In the genomic region with DNA sequence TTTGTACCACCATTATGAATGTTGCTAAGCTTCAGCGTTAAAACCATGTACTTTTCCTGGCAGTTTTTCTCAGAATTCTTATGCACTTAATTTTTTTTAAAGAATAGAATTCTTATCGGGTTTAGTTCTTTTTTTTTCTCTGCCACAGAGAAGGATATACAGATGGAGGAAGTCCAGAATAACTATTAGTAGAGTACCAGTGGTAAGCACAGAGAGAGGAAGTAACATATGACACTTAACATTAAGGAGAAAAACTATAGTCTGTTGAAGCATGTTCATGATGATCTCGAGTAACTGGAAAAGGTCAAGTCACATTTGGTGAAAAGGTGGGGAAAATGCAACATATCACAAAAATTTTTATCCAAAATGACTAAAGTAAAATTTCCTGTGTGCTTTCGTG, we compare ENCODE assay signal across 28 cellular contexts.
A peak's percentile ranks its signal among the peaks of the same experiment; 100 is the strongest.
DNase-seq lines count a peak whose midpoint lies in the region; ATAC-seq and TF ChIP-seq lines count a peak whose summit lies in the region.
"Had no signal": no experiment of that assay in that cellular context is flagged by ENCODE, and none has a peak within 500 bp of the region (broad histone marks: within the 10 kb centered on the region; RNA-seq: fewer than 3 reads in every experiment).

No MANE protein-coding gene starts in this region.

- CTCF ChIA-PET in CD8-positive, alpha-beta T cell (lab: Charles Lee), result no interaction called here
- CTCF ChIA-PET in activated B cell treated with CpG ODN at 0.5 μM for 24 hours (lab: Charles Lee), result no interaction called here
- CTCF ChIA-PET in activated naive CD4-positive, alpha-beta T cell treated with anti-CD3 and anti-CD28 coated beads for 36 hours (lab: Charles Lee), result no interaction called here

- no peaks in the 10 kb centered on the region for H3K9me2 ChIP-seq in GM23338 (ENCODE audit: insufficient read depth)

- H3K9me3 Mint-ChIP-seq in CD8-positive, alpha-beta T cell, result peaks cover 10% of the 10 kb centered on the region
- H3K9me3 Mint-ChIP-seq in activated B cell treated with CpG ODN at 0.5 μM for 24 hours (peaks cover 7% of the 10 kb centered on the region), GM23338 (peaks cover 6% of the 10 kb centered on the region; the same call in 2 of the 3 replicates)
- peaks cover 6% of the 10 kb centered on the region for H3K9me3 Mint-ChIP-seq in activated naive CD4-positive, alpha-beta T cell treated with anti-CD3 and anti-CD28 coated beads for 36 hours

- H3K9me3 ChIP-seq in CD8-positive, alpha-beta T cell (ENCODE audit: low read length), result no peaks in the 10 kb centered on the region
- H3K9me3 ChIP-seq: BE2C, Caco-2, esophagus squamous epithelium, thoracic aorta had no signal

- no peak for TF ChIP-seq CTCF in CD8-positive, alpha-beta T cell (IDR thresholded peaks at IDR 0.05)
- no peak for TF ChIP-seq CTCF in NB4 (IDR thresholded peaks at IDR 0.05; ENCODE audit: low read depth, low read length)
- no peak for TF ChIP-seq CTCF in activated B cell treated with CpG ODN at 0.5 μM for 24 hours (IDR thresholded peaks at IDR 0.05)
- TF ChIP-seq CTCF in GM23338 (conservative IDR thresholded peaks at IDR 0.05; ENCODE audit: low read depth in 2 of 2), result no peak

- peaks cover 7% of the 10 kb centered on the region for H4K20me1 ChIP-seq in GM23338 (replicated peaks; ENCODE audit: insufficient read depth)

- no peaks in the 10 kb centered on the region for H3K27me3 Mint-ChIP-seq in CD8-positive, alpha-beta T cell (ENCODE audit: low read depth)
- H3K27me3 Mint-ChIP-seq in activated B cell treated with CpG ODN at 0.5 μM for 24 hours (no peaks in the 10 kb centered on the region), GM23338 (ENCODE audit: insufficient read depth, low read depth, poor library complexity) (peaks cover 2% of the 10 kb centered on the region)
- no peaks in the 10 kb centered on the region for H3K27me3 Mint-ChIP-seq in activated naive CD4-positive, alpha-beta T cell treated with anti-CD3 and anti-CD28 coated beads for 36 hours (ENCODE audit: low read depth)
- H3K27me3 Mint-ChIP-seq: stimulated activated naive CD8-positive, alpha-beta T cell treated with anti-CD3 and anti-CD28 coated beads, Interleukin-15, Interleukin-2, amounts not matched to agents 100 ng/mL and 50 ng/mL, for 24 hours; T-cell had no signal

- no peak for ATAC-seq in CD8-positive, alpha-beta T cell
- peak; percentile 57 for ATAC-seq in activated B cell treated with CpG ODN at 0.5 μM for 24 hours (ENCODE audit: low read depth)
- ATAC-seq in GM18505 (IDR thresholded peaks at IDR 0.05; ENCODE audit: unreplicated experiment), result no peak
- no peak for ATAC-seq in GM23338
- ATAC-seq: K562, left colon, PC-3, Right ventricle myocardium inferior, T-cell had no signal

- no peak overlapping the region for H3K4me3 ChIP-seq in CD8-positive, alpha-beta T cell (ENCODE audit: low read depth, low read length)
- H3K4me3 ChIP-seq in NB4 (ENCODE audit: low read depth, low read length) (no peak overlapping the region), GM23338 (no peak overlapping the region)
- H3K4me3 ChIP-seq: esophagus squamous epithelium, hepatocyte, K562, MG63, thoracic aorta had no signal

- no peaks in the 10 kb centered on the region for H3K27me3 ChIP-seq in CD8-positive, alpha-beta T cell (ENCODE audit: insufficient read depth, low read length)
- no peaks in the 10 kb centered on the region for H3K27me3 ChIP-seq in GM23338 (ENCODE audit: insufficient read depth)
- H3K27me3 ChIP-seq: BE2C, esophagus squamous epithelium, hepatocyte, MG63 had no signal

- no peak for DNase-seq in CD8-positive, alpha-beta T cell
- DNase-seq in NB4 (ENCODE audit: low read depth) (peak; percentile 0), activated B cell treated with CpG ODN at 0.5 μM for 24 hours (no peak), pons (ENCODE audit: low spot score) (peak; percentile 30), NCI-H226 (no peak), GM23338 (ENCODE audit: low spot score) (no peak)
- no peak for DNase-seq in activated naive CD4-positive, alpha-beta T cell treated with anti-CD3 and anti-CD28 coated beads for 36 hours
- DNase-seq: activated effector memory CD4-positive, alpha-beta T cell treated with anti-CD3 and anti-CD28 coated beads, Interleukin-2, amount 50 U/mL, for 16 hours; BE2C; Caco-2; central memory CD4-positive, alpha-beta T cell; dermis blood vessel endothelial cell; esophagus squamous epithelium; foreskin melanocyte; left colon; mesendoderm; MG63; NCI-H1436 treated with DMSO at 0.1 percent for 48 hours; NCI-H446 treated with DMSO at 0.1 percent for 48 hours; nucleus accumbens; PC-3; T-cell had no signal

- no peak overlapping the region for H3K4me2 ChIP-seq in GM23338
- H3K4me2 ChIP-seq: hepatocyte had no signal

- peaks cover 18% of the 10 kb centered on the region for H3K36me3 Mint-ChIP-seq in CD8-positive, alpha-beta T cell
- peaks cover 18% of the 10 kb centered on the region for H3K36me3 Mint-ChIP-seq in activated B cell treated with CpG ODN at 0.5 μM for 24 hours (ENCODE audit: low read depth)
- H3K36me3 Mint-ChIP-seq in activated naive CD4-positive, alpha-beta T cell treated with anti-CD3 and anti-CD28 coated beads for 36 hours (ENCODE audit: low read depth), result peaks cover 19% of the 10 kb centered on the region
- H3K36me3 Mint-ChIP-seq in GM23338 (ENCODE audit: low read depth), result peaks cover 9% of the 10 kb centered on the region

- H3K27ac ChIP-seq in CD8-positive, alpha-beta T cell (ENCODE audit: low read depth, low read length), result no peak overlapping the region
- H3K27ac ChIP-seq in GM23338 (ENCODE audit: low read depth), result no peak overlapping the region
- H3K27ac ChIP-seq: esophagus squamous epithelium, hepatocyte, thoracic aorta had no signal

- H3K27ac Mint-ChIP-seq in CD8-positive, alpha-beta T cell, result peak overlapping the region; percentile 7
- H3K27ac Mint-ChIP-seq in activated B cell treated with CpG ODN at 0.5 μM for 24 hours (peak overlapping the region; percentile 25), GM23338 (no peak overlapping the region)
- no peak overlapping the region for H3K27ac Mint-ChIP-seq in activated naive CD4-positive, alpha-beta T cell treated with anti-CD3 and anti-CD28 coated beads for 36 hours
- H3K27ac Mint-ChIP-seq: stimulated activated naive CD8-positive, alpha-beta T cell treated with anti-CD3 and anti-CD28 coated beads, Interleukin-15, Interleukin-2, amounts not matched to agents 100 ng/mL and 50 ng/mL, for 24 hours; T-cell had no signal

- H3F3A ChIP-seq in GM23338 (replicated peaks; ENCODE audit: low read depth), result no peaks in the 10 kb centered on the region

- POLR2A ChIA-PET in CD8-positive, alpha-beta T cell (lab: Charles Lee), result no interaction called here
- POLR2A ChIA-PET in activated B cell treated with CpG ODN at 0.5 μM for 24 hours (lab: Charles Lee), result no interaction called here

- intact Hi-C loops in CD8-positive, alpha-beta T cell (cut with DNase I, micrococcal nuclease), result no loop called here
- intact Hi-C loops in activated B cell treated with CpG ODN at 0.5 μM for 24 hours (cut with micrococcal nuclease), result no loop called here
- intact Hi-C loops in activated naive CD4-positive, alpha-beta T cell treated with anti-CD3 and anti-CD28 coated beads for 36 hours (cut with micrococcal nuclease), result loop anchor here (5.0 kb wide), 1 partner anchor 90 kb away; the partner anchor contains the start of gene PFN2

- no peaks in the 10 kb centered on the region for H3K36me3 ChIP-seq in CD8-positive, alpha-beta T cell (ENCODE audit: insufficient read depth, low read length)
- H3K36me3 ChIP-seq in GM23338 (ENCODE audit: insufficient read depth), result no peaks in the 10 kb centered on the region
- H3K36me3 ChIP-seq: BE2C, thoracic aorta had no signal

- no peaks in the 10 kb centered on the region for H3K4me1 ChIP-seq in CD8-positive, alpha-beta T cell (ENCODE audit: insufficient read depth, low read length)
- H3K4me1 ChIP-seq in GM23338 (ENCODE audit: insufficient read depth), result no peaks in the 10 kb centered on the region
- H3K4me1 ChIP-seq: Caco-2, esophagus squamous epithelium had no signal

- TF ChIP-seq POLR2A in NB4 (IDR thresholded peaks at IDR 0.05; ENCODE audit: extremely low read depth, insufficient read length), result no peak
- no peak for TF ChIP-seq POLR2A in GM18505 (IDR thresholded peaks at IDR 0.05; ENCODE audit: borderline replicate concordance, extremely low read depth, insufficient read depth, insufficient read length)

- H3K79me2 ChIP-seq in GM23338 (replicated peaks; ENCODE audit: insufficient read depth), result peaks cover 14% of the 10 kb centered on the region; the same call in 1 of the 2 replicates
- H3K79me2 ChIP-seq: hepatocyte had no signal

- H3K4me3 Mint-ChIP-seq in CD8-positive, alpha-beta T cell, result no peak overlapping the region
- H3K4me3 Mint-ChIP-seq in activated B cell treated with CpG ODN at 0.5 μM for 24 hours (no peak overlapping the region), GM23338 (no peak overlapping the region)
- H3K4me3 Mint-ChIP-seq in activated naive CD4-positive, alpha-beta T cell treated with anti-CD3 and anti-CD28 coated beads for 36 hours, result no peak overlapping the region
- H3K4me3 Mint-ChIP-seq: stimulated activated naive CD8-positive, alpha-beta T cell treated with anti-CD3 and anti-CD28 coated beads, Interleukin-15, Interleukin-2, amounts not matched to agents 100 ng/mL and 50 ng/mL, for 24 hours; T-cell had no signal

- peaks cover 24% of the 10 kb centered on the region for H3K4me1 Mint-ChIP-seq in CD8-positive, alpha-beta T cell (ENCODE audit: low read depth)
- H3K4me1 Mint-ChIP-seq in activated B cell treated with CpG ODN at 0.5 μM for 24 hours (peaks cover 25% of the 10 kb centered on the region), GM23338 (no peaks in the 10 kb centered on the region)
- peaks cover 14% of the 10 kb centered on the region for H3K4me1 Mint-ChIP-seq in activated naive CD4-positive, alpha-beta T cell treated with anti-CD3 and anti-CD28 coated beads for 36 hours (ENCODE audit: low read depth)

- no peak overlapping the region for H2AFZ ChIP-seq in GM23338
- H2AFZ ChIP-seq: hepatocyte had no signal

TF ChIP-seq in GM23338, 12 proteins besides CTCF, POLR2A, EP300 and RAD21:
- TF ChIP-seq ZNF114 (CRISPR knock-in tag; IDR thresholded peaks at IDR 0.05), result no peak
- TF ChIP-seq NANOG (IDR thresholded peaks at IDR 0.05; ENCODE audit: borderline replicate concordance), result no peak
- TF ChIP-seq POLR2AphosphoS5 (IDR thresholded peaks at IDR 0.05; ENCODE audit: low read depth), result no peak
- TF ChIP-seq ETS1 (IDR thresholded peaks at IDR 0.05), result no peak
- TF ChIP-seq ZNF331 (CRISPR knock-in tag; IDR thresholded peaks at IDR 0.05; ENCODE audit: low read depth), result no peak

Comparison
In these comparisons a context has a peak if more than half of its experiments do, and no peak if none do; other contexts are left out.
1. DNase-seq: peak in NB4 (single experiment) and pons (single experiment); none in CD8-positive, alpha-beta T cell (0 of 7), activated B cell treated with CpG ODN at 0.5 μM for 24 hours (single experiment), activated naive CD4-positive, alpha-beta T cell treated with anti-CD3 and anti-CD28 coated beads for 36 hours (single experiment), NCI-H226 (single experiment) and GM23338 (single experiment).
2. H3K27ac Mint-ChIP-seq: peak in CD8-positive, alpha-beta T cell (single experiment) and activated B cell treated with CpG ODN at 0.5 μM for 24 hours (single experiment); none in activated naive CD4-positive, alpha-beta T cell treated with anti-CD3 and anti-CD28 coated beads for 36 hours (single experiment) and GM23338 (single experiment).